Comparison of ENCODE assay signal across 11 cellular contexts in the genomic region with DNA sequence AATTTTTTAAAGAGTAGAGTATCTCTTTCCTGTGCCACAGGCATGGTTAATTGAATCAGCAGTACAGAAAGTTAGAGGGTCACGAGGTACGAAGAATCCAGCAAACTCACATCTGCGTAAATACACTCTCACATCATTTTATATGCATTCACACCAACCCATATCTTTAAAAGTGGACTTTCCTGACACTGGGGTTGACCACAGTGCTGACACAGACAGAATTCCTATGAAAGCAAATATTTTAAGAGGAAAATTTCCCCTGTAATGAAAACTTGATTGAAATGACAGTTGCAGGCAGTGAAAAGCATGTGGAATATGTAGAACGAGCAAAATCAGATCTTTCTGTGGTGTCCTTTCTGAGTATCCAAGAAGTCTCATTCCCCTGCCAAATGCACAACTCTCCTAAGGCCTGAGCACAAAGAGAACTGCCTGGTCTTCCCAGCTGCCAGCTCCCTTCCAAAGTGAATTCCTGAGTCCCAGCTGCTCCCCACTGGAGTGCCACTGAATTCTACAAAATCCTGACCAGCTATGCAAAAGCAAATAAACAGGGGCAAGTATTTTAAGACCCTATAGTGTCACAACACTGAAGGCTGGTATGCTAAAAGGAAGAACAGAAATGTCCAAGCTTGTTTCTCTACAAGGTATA. TPM values are rescaled to one million over a fixed set of nuclear protein-coding genes. Genes with fewer than 3 reads are reported as not detected.
DNase-seq lines count a peak whose midpoint lies in the region; ATAC-seq, FAIRE-seq and TF ChIP-seq lines count a peak whose summit lies in the region.
"Had no signal": no experiment of that assay in that cellular context is flagged by ENCODE, and none has a peak within 500 bp of the region (broad histone marks: within the 10 kb centered on the region; RNA-seq: fewer than 3 reads in every experiment).

No MANE protein-coding gene starts in this region.

- H3K4me3 ChIP-seq in GM23248 (no peak overlapping the region), fibroblast of the aortic adventitia (ENCODE audit: low read depth, low read length) (no peak overlapping the region), small intestine (ENCODE audit: low read depth in 1 of 2, low read length in 2 of 2) (no peak overlapping the region)
- H3K4me3 ChIP-seq: left lung had no signal

- H3K27ac ChIP-seq in GM23248 (0 out of 2 replicates have a peak overlapping the region, but pooled peaks have one; percentile 8), VCaP (0 out of 2 replicates have a peak overlapping the region, but pooled peaks have one; percentile 10), small intestine (ENCODE audit: low read depth in 1 of 2, low read length in 1 of 2) (peak overlapping the region; percentile 1 to 77)

- DNase-seq in GM23248 (no peak), fibroblast of the aortic adventitia (ENCODE audit: low read depth) (peak; percentile 54), small intestine (no peak), NCI-H146 treated with DMSO at 0.1 percent for 48 hours (lab: John Stamatoyannopoulos, UW; ENCODE audit: unreplicated experiment) (no peak), NCI-H446 treated with DMSO at 0.1 percent for 48 hours (lab: John Stamatoyannopoulos, UW) (no peak)
- DNase-seq: left lung had no signal

- no peaks in the 10 kb centered on the region for H3K9me3 ChIP-seq in GM23248 (ENCODE audit: low read depth)
- H3K9me3 ChIP-seq in small intestine (ENCODE audit: control insufficient read depth, low read depth) = no peaks in the 10 kb centered on the region
- H3K9me3 ChIP-seq: left lung had no signal

- H3K27me3 ChIP-seq in GM23248 (replicated peaks; ENCODE audit: insufficient read depth) (no peaks in the 10 kb centered on the region), small intestine (ENCODE audit: control insufficient read depth in 2 of 2, insufficient read depth in 2 of 2, low read length in 2 of 2) (no peaks in the 10 kb centered on the region)
- H3K27me3 ChIP-seq: left lung had no signal

- H3F3A ChIP-seq in GM23248 (ENCODE audit: insufficient read depth) = peaks cover 11% of the 10 kb centered on the region; the same call in 1 of the 2 replicates

- 28 to 37% methylated on average over 4 of the region's 4 CpGs for WGBS in GM23248 (ENCODE audit: low coverage in 1 of 2, low lambda C conversion rate in 2 of 2, missing lambda C conversion rate in 2 of 2), 2 experiments
- WGBS in small intestine, 3 donors = 60 to 87% (median 68%) methylated on average over 4 of the region's 4 CpGs

- no peak overlapping the region for H3K4me2 ChIP-seq in GM23248 (ENCODE audit: unreplicated experiment)

- peaks cover 18% of the 10 kb centered on the region for H3K4me1 ChIP-seq in GM23248 (ENCODE audit: insufficient read depth)
- peaks cover 1 to 4% of the 10 kb centered on the region in 2 donors for H3K4me1 ChIP-seq in small intestine (ENCODE audit: control insufficient read depth in 2 of 2, insufficient read depth in 1 of 2, low read depth in 1 of 2, low read length in 1 of 2)

- TF ChIP-seq CTCF in VCaP (conservative IDR thresholded peaks at IDR 0.05) (no peak), fibroblast of the aortic adventitia (IDR thresholded peaks at IDR 0.05; ENCODE audit: insufficient read depth, low read length) (no peak)

- FAIRE-seq in small intestine (lab: Jason Lieb, UNC) = no peak
- FAIRE-seq: G401.6 had no signal

- H3K9ac ChIP-seq in GM23248 = no peak overlapping the region

- H3K79me2 ChIP-seq in GM23248 (ENCODE audit: insufficient read depth) = no peaks in the 10 kb centered on the region

- no peaks in the 10 kb centered on the region for H3K9me2 ChIP-seq in GM23248 (ENCODE audit: insufficient read depth)

- in situ Hi-C loops in GM23248 (cut with MboI) = no loop called here

- H3K36me3 ChIP-seq in GM23248 (ENCODE audit: low read depth) (no peaks in the 10 kb centered on the region), small intestine (ENCODE audit: control insufficient read depth in 2 of 2, insufficient read depth in 2 of 2, low read length in 2 of 2) (no peaks in the 10 kb centered on the region)
- H3K36me3 ChIP-seq: left lung had no signal

- no peak for ATAC-seq in GM18868 (IDR thresholded peaks at IDR 0.05; ENCODE audit: unreplicated experiment)
- ATAC-seq: left lung had no signal

- no peaks in the 10 kb centered on the region for H4K20me1 ChIP-seq in GM23248 (ENCODE audit: insufficient read depth)

- H2AFZ ChIP-seq in GM23248 = peak overlapping the region; percentile 56

RNA-seq across cellular contexts. Expression of a gene that starts 50.5 kb away (rescaled TPM):
- total RNA-seq in GM23248 (2014; rRNA removed; shearing (Covaris generic)) = not detected in 2 replicates
- polyA plus RNA-seq in GM23248 (2016; fragmentation: Nextera tagmentation; extraction: Ambion mirVana) (not detected in 2 replicates), small intestine (not detected)
- not detected in 2 replicates for total RNA-seq in fibroblast of the aortic adventitia (ENCODE audit: low replicate concordance)
- total RNA-seq: epithelial cell of proximal tubule, left lung, NCI-H460 had no signal
